Comparison of ENCODE assay signal across 1 cellular context in genomic region chr3:102024270-102024904, GRCh38.
TF ChIP-seq lines count a peak whose summit lies in the region.

No MANE protein-coding gene starts in this region.

TF ChIP-seq in GM12878, 131 proteins besides CTCF, POLR2A, EP300 and RAD21:
- TF ChIP-seq E2F8 (IDR thresholded peaks at IDR 0.05; ENCODE audit: low read depth, partially characterized antibody) = no peak
- TF ChIP-seq JUNB (IDR thresholded peaks at IDR 0.05) = peak; percentile 68
- TF ChIP-seq, protein P1, sequence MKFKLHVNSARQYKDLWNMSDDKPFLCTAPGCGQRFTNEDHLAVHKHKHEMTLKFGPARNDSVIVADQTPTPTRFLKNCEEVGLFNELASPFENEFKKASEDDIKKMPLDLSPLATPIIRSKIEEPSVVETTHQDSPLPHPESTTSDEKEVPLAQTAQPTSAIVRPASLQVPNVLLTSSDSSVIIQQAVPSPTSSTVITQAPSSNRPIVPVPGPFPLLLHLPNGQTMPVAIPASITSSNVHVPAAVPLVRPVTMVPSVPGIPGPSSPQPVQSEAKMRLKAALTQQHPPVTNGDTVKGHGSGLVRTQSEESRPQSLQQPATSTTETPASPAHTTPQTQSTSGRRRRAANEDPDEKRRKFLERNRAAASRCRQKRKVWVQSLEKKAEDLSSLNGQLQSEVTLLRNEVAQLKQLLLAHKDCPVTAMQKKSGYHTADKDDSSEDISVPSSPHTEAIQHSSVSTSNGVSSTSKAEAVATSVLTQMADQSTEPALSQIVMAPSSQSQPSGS (IDR thresholded peaks at IDR 0.05; ENCODE audit: low read length) = peak; percentile 17; the same call in 1 of the 2 replicates
- peak; percentile 54; the same call in 1 of the 2 replicates for TF ChIP-seq NFIC (IDR thresholded peaks at IDR 0.05; ENCODE audit: low read depth, low read length)
- no peak for TF ChIP-seq ASH2L (IDR thresholded peaks at IDR 0.05; ENCODE audit: borderline replicate concordance, low read depth)
- TF ChIP-seq BCL11A (IDR thresholded peaks at IDR 0.05; ENCODE audit: low read depth, low read length) = peak; percentile 75; the same call in 1 of the 2 replicates
